ENCODE assay signal across 29 cellular contexts in genomic region chr17:57629886-57630285, GRCh38.
A peak's percentile ranks its signal among the peaks of the same experiment; 100 is the strongest.
DNase-seq lines count a peak whose midpoint lies in the region; ATAC-seq, FAIRE-seq and TF ChIP-seq lines count a peak whose summit lies in the region.
"Had no signal": no experiment of that assay in that cellular context is flagged by ENCODE, and none has a peak within 500 bp of the region (broad histone marks: within the 10 kb centered on the region; RNA-seq: fewer than 3 reads in every experiment).

No MANE protein-coding gene starts in this region.

- TF ChIP-seq POLR2A in GM12891 (IDR thresholded peaks at IDR 0.05; ENCODE audit: low read depth, low read length), result no peak

- peaks cover 28 to 33% (median 32%) of the 10 kb centered on the region in 3 donors for H3K4me1 Mint-ChIP-seq in IgD-negative memory B cell
- peaks cover 68% of the 10 kb centered on the region for H3K4me1 Mint-ChIP-seq in dendritic cell treated with granulocyte-macrophage colony-stimulating factor and Interleukin-4, amounts not matched to agents 40 ng/mL and 50 ng/mL, for 4 days (ENCODE audit: low read depth)
- peaks cover 40 to 78% of the 10 kb centered on the region in 2 donors for H3K4me1 Mint-ChIP-seq in stimulated activated naive B cell treated with anti-CD40 and anti-IgM and Interleukin-4, amounts not matched to agents 10 μg/mL and 1 μg/mL and 100 μg/mL, for 72 hours
- H3K4me1 Mint-ChIP-seq: endodermal cell, H9 had no signal

- DNase-seq in GM12891 (ENCODE audit: insufficient read length, low spot score), result no peak
- no peak for DNase-seq in stimulated activated naive B cell treated with anti-CD40 and anti-IgM and Interleukin-4, amounts not matched to agents 10 μg/mL and 1 μg/mL and 100 μg/mL, for 72 hours
- no peak for DNase-seq in HuH-7.5 (ENCODE audit: low spot score)
- DNase-seq in stimulated activated naive CD4-positive, alpha-beta T cell treated with Interleukin-2 at 50 U/mL for 16 hours (lab: John Stamatoyannopoulos, UW), result no peak
- DNase-seq in NCI-H1436 treated with DMSO at 0.1 percent for 48 hours (lab: John Stamatoyannopoulos, UW), result no peak
- DNase-seq: activated CD4-positive, alpha-beta T cell treated with anti-CD3 and anti-CD28 coated beads, Interleukin-2, amount 50 U/mL, for 1 hour; activated CD4-positive, CD25-positive, alpha-beta regulatory T cell; activated gamma-delta T cell treated with Interleukin-2 at 50 U/mL for 16 hours; activated T-cell treated with anti-CD3 and anti-CD28 coated beads, Interleukin-2, amount 50 U/mL, for 24 hours; C1 segment of cervical spinal cord; Calu3; DMS79 treated with DMSO at 0.1 percent for 48 hours; endodermal cell; H9; head of caudate nucleus; left ventricle myocardium inferior; mesendoderm; NCI-H1092; NCI-H1694 treated with DMSO at 0.1 percent for 48 hours; NCI-H446 treated with DMSO at 0.1 percent for 48 hours; NCI-H82; OCI-M1; right cardiac atrium; stimulated activated CD4-positive, alpha-beta T cell treated with anti-CD3 and anti-CD28 coated beads, Interleukin-1b, Interleukin-23, amount 100 ng/mL, for 48 hours; thyroid gland had no signal

- peaks cover 0 to 2% (median 0%) of the 10 kb centered on the region in 3 donors for H3K9me3 Mint-ChIP-seq in IgD-negative memory B cell
- H3K9me3 Mint-ChIP-seq in dendritic cell treated with granulocyte-macrophage colony-stimulating factor and Interleukin-4, amounts not matched to agents 40 ng/mL and 50 ng/mL, for 4 days, result peaks cover 10% of the 10 kb centered on the region
- H3K9me3 Mint-ChIP-seq in stimulated activated naive B cell treated with anti-CD40 and anti-IgM and Interleukin-4, amounts not matched to agents 10 μg/mL and 1 μg/mL and 100 μg/mL, for 72 hours, result peaks cover 0 to 6% of the 10 kb centered on the region in 2 donors
- H3K9me3 Mint-ChIP-seq: activated T-cell treated with anti-CD3 and anti-CD28 coated beads, Interleukin-2, amount 50 U/mL, for 24 hours; H9 had no signal

- H3K27ac Mint-ChIP-seq in IgD-negative memory B cell, result peak overlapping the region; percentile 52 to 74 (median 59)
- peak overlapping the region; percentile 77 for H3K27ac Mint-ChIP-seq in dendritic cell treated with granulocyte-macrophage colony-stimulating factor and Interleukin-4, amounts not matched to agents 40 ng/mL and 50 ng/mL, for 4 days
- peak overlapping the region; percentile 90 for H3K27ac Mint-ChIP-seq in stimulated activated naive B cell treated with anti-CD40 and anti-IgM and Interleukin-4, amounts not matched to agents 10 μg/mL and 1 μg/mL and 100 μg/mL, for 72 hours
- H3K27ac Mint-ChIP-seq: endodermal cell had no signal

- peaks cover 15% of the 10 kb centered on the region for H3K36me3 Mint-ChIP-seq in IgD-negative memory B cell
- no peaks in the 10 kb centered on the region for H3K36me3 Mint-ChIP-seq in dendritic cell treated with granulocyte-macrophage colony-stimulating factor and Interleukin-4, amounts not matched to agents 40 ng/mL and 50 ng/mL, for 4 days (ENCODE audit: low read depth)
- H3K36me3 Mint-ChIP-seq in stimulated activated naive B cell treated with anti-CD40 and anti-IgM and Interleukin-4, amounts not matched to agents 10 μg/mL and 1 μg/mL and 100 μg/mL, for 72 hours, result peaks cover 54 to 67% of the 10 kb centered on the region in 2 donors

- peak in 1 of 2 donors; percentile 10 for ATAC-seq in stimulated activated naive B cell treated with anti-CD40 and anti-IgM and Interleukin-4, amounts not matched to agents 10 μg/mL and 1 μg/mL and 100 μg/mL, for 72 hours (replicated peaks)
- ATAC-seq: right cardiac atrium had no signal

- intact Hi-C loops in dendritic cell treated with granulocyte-macrophage colony-stimulating factor and Interleukin-4, amounts not matched to agents 40 ng/mL and 50 ng/mL, for 4 days (cut with micrococcal nuclease), result no loop called here

- FAIRE-seq in GM12891 (lab: Jason Lieb, UNC), result no peak
- FAIRE-seq: astrocyte, islet of Langerhans had no signal

- no peaks in the 10 kb centered on the region for H3K27me3 Mint-ChIP-seq in IgD-negative memory B cell
- H3K27me3 Mint-ChIP-seq in dendritic cell treated with granulocyte-macrophage colony-stimulating factor and Interleukin-4, amounts not matched to agents 40 ng/mL and 50 ng/mL, for 4 days, result no peaks in the 10 kb centered on the region
- H3K27me3 Mint-ChIP-seq in stimulated activated naive B cell treated with anti-CD40 and anti-IgM and Interleukin-4, amounts not matched to agents 10 μg/mL and 1 μg/mL and 100 μg/mL, for 72 hours, result no peaks in the 10 kb centered on the region
- H3K27me3 Mint-ChIP-seq: activated T-cell treated with anti-CD3 and anti-CD28 coated beads, Interleukin-2, amount 50 U/mL, for 24 hours had no signal

- peak overlapping the region in 2 of 4 donors; percentile 24 to 42 for H3K4me3 Mint-ChIP-seq in IgD-negative memory B cell
- H3K4me3 Mint-ChIP-seq in dendritic cell treated with granulocyte-macrophage colony-stimulating factor and Interleukin-4, amounts not matched to agents 40 ng/mL and 50 ng/mL, for 4 days, result no peak overlapping the region
- no peak overlapping the region for H3K4me3 Mint-ChIP-seq in stimulated activated naive B cell treated with anti-CD40 and anti-IgM and Interleukin-4, amounts not matched to agents 10 μg/mL and 1 μg/mL and 100 μg/mL, for 72 hours
- H3K4me3 Mint-ChIP-seq: activated T-cell treated with anti-CD3 and anti-CD28 coated beads, Interleukin-2, amount 50 U/mL, for 24 hours; endodermal cell; H9 had no signal

TF ChIP-seq in GM12891, 5 proteins besides CTCF, POLR2A, EP300 and RAD21:
- TF ChIP-seq TAF1 (IDR thresholded peaks at IDR 0.05; ENCODE audit: low read depth, low read length), result no peak
- TF ChIP-seq POLR2AphosphoS5 (IDR thresholded peaks at IDR 0.05; ENCODE audit: low read depth, low read length), result 0 out of 2 replicates have a peak, but pooled peaks have one; percentile 9
- no peak for TF ChIP-seq POU2F2 (IDR thresholded peaks at IDR 0.05; ENCODE audit: low read depth, low read length)
